ENCODE assay signal across 1 cellular context in genomic region chr14:59582845-59583509, GRCh38.
TF ChIP-seq lines count a peak whose summit lies in the region.

No MANE protein-coding gene starts in this region.

TF ChIP-seq in HCT116, 20 proteins besides CTCF, POLR2A, EP300 and RAD21 (continued from another document):
- TF ChIP-seq SRF (IDR thresholded peaks at IDR 0.05; ENCODE audit: low read depth): no peak
- no peak for TF ChIP-seq ZBTB33 (IDR thresholded peaks at IDR 0.05; ENCODE audit: extremely low read depth, insufficient replicate concordance, low read length)
- TF ChIP-seq ELF1 (IDR thresholded peaks at IDR 0.05; ENCODE audit: borderline replicate concordance, low read depth): no peak
- TF ChIP-seq JUND (IDR thresholded peaks at IDR 0.05): no peak
- TF ChIP-seq FOSL1 (IDR thresholded peaks at IDR 0.05; ENCODE audit: low read depth): no peak
- no peak for TF ChIP-seq CBX3 (IDR thresholded peaks at IDR 0.05; ENCODE audit: low read depth)
- no peak for TF ChIP-seq YY1 (IDR thresholded peaks at IDR 0.05; ENCODE audit: extremely low read depth, insufficient replicate concordance, low read depth, low read length)
- no peak for TF ChIP-seq POLR2AphosphoS5 (IDR thresholded peaks at IDR 0.05; ENCODE audit: low read depth, low read length)
- TF ChIP-seq CEBPB (IDR thresholded peaks at IDR 0.05; ENCODE audit: low read depth): no peak
- TF ChIP-seq ZNF274 (IDR thresholded peaks at IDR 0.05; ENCODE audit: low read depth, low read length): no peak
- no peak for TF ChIP-seq EGR1 (IDR thresholded peaks at IDR 0.05; ENCODE audit: low read depth)
